23 cellular contexts compared by ENCODE assay signal in genomic region chr5:80059354-80059980, GRCh38. TPM values are rescaled to one million over a fixed set of nuclear protein-coding genes. Genes with fewer than 3 reads are reported as not detected.
DNase-seq lines count a peak whose midpoint lies in the region; TF ChIP-seq lines count a peak whose summit lies in the region.
"Had no signal": no experiment of that assay in that cellular context is flagged by ENCODE, and none has a peak within 500 bp of the region (broad histone marks: within the 10 kb centered on the region; RNA-seq: fewer than 3 reads in every experiment).

No MANE protein-coding gene starts in this region.

- H3K36me3 ChIP-seq in adipocyte (ENCODE audit: control insufficient read depth, insufficient read depth, low read length, severe bottlenecking) = no peaks in the 10 kb centered on the region
- H3K36me3 ChIP-seq: HAP-1 had no signal

- H3K36me3 Mint-ChIP-seq in osteocyte (ENCODE audit: unreplicated experiment) = no peaks in the 10 kb centered on the region

- DNase-seq in activated naive CD4-positive, alpha-beta T cell treated with Interleukin-2 at 50 U/mL for 16 hours = peak; percentile 29
- no peak for DNase-seq in activated naive CD4-positive, alpha-beta T cell treated with anti-CD3 and anti-CD28 coated beads, Interleukin-2, amount 50 U/mL, for 16 hours
- DNase-seq in NB4 (ENCODE audit: low read depth) (peak; percentile 79), adipocyte (ENCODE audit: low read depth) (peak; percentile 29), osteocyte (ENCODE audit: extremely low spot score, unreplicated experiment) (peak; percentile 75), HPDE6-E6E7 (ENCODE audit: extremely low spot score) (no peak), NCI-H226 (no peak)
- DNase-seq in NK-92 treated with Interleukin-12 subunit alpha and Interleukin-12 subunit beta, amount 100 ng/mL, for 24 hours (lab: John Stamatoyannopoulos, UW) = no peak
- DNase-seq: 8988T; AML-193; C1 segment of cervical spinal cord; CD8-positive, alpha-beta T cell; KG1; NCI-H1105; NCI-H146; NCI-H2029 treated with DMSO at 0.1 percent for 48 hours; NCI-H345; NCI-H524; NCI-H774; PC-3; SHP77 had no signal

- H3K4me3 ChIP-seq in NB4 (ENCODE audit: low read depth, low read length) = no peak overlapping the region
- H3K4me3 ChIP-seq in adipocyte (ENCODE audit: low read length) = no peak overlapping the region
- H3K4me3 ChIP-seq: GM23338, HAP-1 had no signal

- H3K9me3 Mint-ChIP-seq in osteocyte (ENCODE audit: unreplicated experiment) = no peaks in the 10 kb centered on the region
- H3K9me3 Mint-ChIP-seq: CD8-positive, alpha-beta T cell; GM23338 had no signal

- no peak for TF ChIP-seq POLR2A in NB4 (IDR thresholded peaks at IDR 0.05; ENCODE audit: extremely low read depth, insufficient read length)

- no peaks in the 10 kb centered on the region for H3K9me3 ChIP-seq in adipocyte (ENCODE audit: control insufficient read depth, low read length)
- H3K9me3 ChIP-seq: HAP-1 had no signal

- no peak overlapping the region for H3K9ac ChIP-seq in adipocyte (ENCODE audit: low read length)

- H3K4me1 ChIP-seq in adipocyte (ENCODE audit: control insufficient read depth, insufficient read depth, low read length) = peaks cover 3% of the 10 kb centered on the region
- H3K4me1 ChIP-seq: HAP-1 had no signal

- H3K4me3 Mint-ChIP-seq in osteocyte (ENCODE audit: unreplicated experiment) = no peak overlapping the region
- H3K4me3 Mint-ChIP-seq: CD8-positive, alpha-beta T cell; GM23338 had no signal

- TF ChIP-seq CTCF in NB4 (IDR thresholded peaks at IDR 0.05; ENCODE audit: low read depth, low read length) (no peak), osteocyte (IDR thresholded peaks at IDR 0.05) (no peak)

- peaks cover 22% of the 10 kb centered on the region for H3K27me3 Mint-ChIP-seq in osteocyte (ENCODE audit: unreplicated experiment)

- peaks cover 16% of the 10 kb centered on the region for H3K4me1 Mint-ChIP-seq in osteocyte (ENCODE audit: unreplicated experiment)

- H3K27ac Mint-ChIP-seq in osteocyte (ENCODE audit: unreplicated experiment) = no peak overlapping the region
- H3K27ac Mint-ChIP-seq: CD8-positive, alpha-beta T cell; GM23338 had no signal

- peaks cover 2% of the 10 kb centered on the region for H3K27me3 ChIP-seq in adipocyte (replicated peaks; ENCODE audit: control insufficient read depth, insufficient read depth, low read length)

RNA-seq across cellular contexts. Expression of gene THBS4, which starts 24.3 kb away (rescaled TPM):
- 1.4 and 1.5 TPM in 2 replicates for total RNA-seq in osteocyte
- total RNA-seq: CD8-positive, alpha-beta T cell had no signal

Comparison
In these comparisons a context has a peak if more than half of its experiments do, and no peak if none do; other contexts are left out.
1. DNase-seq: peak in activated naive CD4-positive, alpha-beta T cell treated with Interleukin-2 at 50 U/mL for 16 hours (single experiment), NB4 (single experiment), adipocyte (single experiment) and osteocyte (single experiment); none in activated naive CD4-positive, alpha-beta T cell treated with anti-CD3 and anti-CD28 coated beads, Interleukin-2, amount 50 U/mL, for 16 hours (single experiment), NK-92 treated with Interleukin-12 subunit alpha and Interleukin-12 subunit beta, amount 100 ng/mL, for 24 hours (single experiment), HPDE6-E6E7 (single experiment) and NCI-H226 (single experiment).